In genomic region chr7:74350751-74351150, GRCh38 we compare ENCODE assay signal across 24 cellular contexts.
"Had no signal": no experiment of that assay in that cellular context is flagged by ENCODE, and none has a peak within 500 bp of the region (broad histone marks: within the 10 kb centered on the region; RNA-seq: fewer than 3 reads in every experiment).

No MANE protein-coding gene starts in this region.

- H3K4me3 ChIP-seq: MG63, SJSA1, SK-N-MC had no signal

- H3K27ac ChIP-seq: SJSA1, SK-N-MC had no signal

- DNase-seq: Karpas-422, KG1, MG63, NCI-H1092, NCI-H1105 treated with DMSO at 0.1 percent for 48 hours, NCI-H1417 treated with DMSO at 0.1 percent for 48 hours, NCI-H146, NCI-H1694 treated with DMSO at 0.1 percent for 48 hours, NCI-H2029, NCI-H2081 treated with DMSO at 0.1 percent for 48 hours, NCI-H2171, NCI-H226, NCI-H446, NCI-H510A, NCI-H524 treated with DMSO at 0.1 percent for 48 hours, NCI-H69, NCI-H774, Right ventricle myocardium superior, RPMI8226, SIG-M5, SW 1271 had no signal

- FAIRE-seq: RCC 7860 had no signal

- H3K9me3 ChIP-seq: MG63 had no signal

- H3K27me3 ChIP-seq: MG63, SJSA1 had no signal
